8 cellular contexts compared by ENCODE assay signal in genomic region chr12:121839106-121839992, GRCh38. TPM values are rescaled to one million over a fixed set of nuclear protein-coding genes. Genes with fewer than 3 reads are reported as not detected.
DNase-seq lines count a peak whose midpoint lies in the region; FAIRE-seq and TF ChIP-seq lines count a peak whose summit lies in the region.

No MANE protein-coding gene starts in this region.

- H3K4me1 ChIP-seq in Loucy (ENCODE audit: insufficient read depth, low read length, poor library complexity, severe bottlenecking): no peaks in the 10 kb centered on the region
- peaks cover 0 to 2% of the 10 kb centered on the region in 2 donors for H3K4me1 ChIP-seq in neuronal stem cell (ENCODE audit: control insufficient read depth in 2 of 2, insufficient read depth in 1 of 2, low read depth in 1 of 2, low read length in 2 of 2)
- peaks cover 0 to 14% (median 13%) of the 10 kb centered on the region in 5 donors for H3K4me1 ChIP-seq in subcutaneous abdominal adipose tissue (ENCODE audit: control insufficient read depth in 5 of 5, insufficient read depth in 5 of 5, low read length in 5 of 5)

- no peaks in the 10 kb centered on the region for H3F3A ChIP-seq in Loucy (ENCODE audit: low read depth)

- no peaks in the 10 kb centered on the region for H3K27me3 ChIP-seq in Loucy (ENCODE audit: insufficient read depth, low read length, poor library complexity, severe bottlenecking)
- H3K27me3 ChIP-seq in neuronal stem cell (ENCODE audit: control insufficient read depth in 3 of 3, insufficient read depth in 3 of 3, low read depth in 1 of 3, low read length in 3 of 3): no peaks in the 10 kb centered on the region
- no peaks in the 10 kb centered on the region for H3K27me3 ChIP-seq in subcutaneous abdominal adipose tissue (ENCODE audit: control insufficient read depth in 5 of 5, insufficient read depth in 4 of 5, low read length in 5 of 5)

- no peaks in the 10 kb centered on the region for H3K9me2 ChIP-seq in Loucy (replicated peaks; ENCODE audit: low read depth, low read length)

- H4K91ac ChIP-seq in neuronal stem cell (ENCODE audit: low read depth, low read length, poor library complexity): no peak overlapping the region

- H3K27ac ChIP-seq in neuronal stem cell (replicated peaks; ENCODE audit: low read length) (peak overlapping the region; percentile 37), subcutaneous abdominal adipose tissue (ENCODE audit: low read depth, low read length) (no peak overlapping the region)

- peak overlapping the region; percentile 83 for H3K4me2 ChIP-seq in Loucy (ENCODE audit: low read depth, low read length, poor library complexity, severe bottlenecking)
- H3K4me2 ChIP-seq in neuronal stem cell (ENCODE audit: insufficient read depth, low read length, poor library complexity, severe bottlenecking): peak overlapping the region; percentile 99

- FAIRE-seq in H54 (lab: Jason Lieb, UNC): peak; percentile 93

- H2BK5ac ChIP-seq in neuronal stem cell (ENCODE audit: low read length): peak overlapping the region; percentile 5

- H2BK120ac ChIP-seq in neuronal stem cell (ENCODE audit: low read depth, low read length): no peak overlapping the region

- no CpG with 5 or more reads among the region's 53 CpGs for WGBS in neuronal stem cell (ENCODE audit: extremely low coverage in 2 of 2, insufficient read length in 2 of 2, insufficient replicate concordance in 1 of 2), 2 donors

- peak; percentile 41 for TF ChIP-seq POLR2A in H54 (IDR thresholded peaks at IDR 0.05; ENCODE audit: low read depth, low read length)

- DNase-seq in ELR (ENCODE audit: low read depth): peak; percentile 98
- DNase-seq in H54 (ENCODE audit: insufficient read length, low spot score): peak; percentile 95
- peak; percentile 93 for DNase-seq in SHP77 treated with DMSO at 0.1 percent for 48 hours (lab: John Stamatoyannopoulos, UW)
- peak; percentile 99 for DNase-seq in activated gamma-delta T cell treated with anti-CD3 and anti-CD28 coated beads, Interleukin-2, amount 50 U/mL, for 16 hours (ENCODE audit: low read depth)
- peak; percentile 93 for DNase-seq in foreskin melanocyte
- DNase-seq in neuronal stem cell (ENCODE audit: low spot score): peak; percentile 97

- peak overlapping the region; percentile 79 for H2BK15ac ChIP-seq in neuronal stem cell (ENCODE audit: low read length)

- H3K4ac ChIP-seq in neuronal stem cell (ENCODE audit: low read length): peak overlapping the region; percentile 26

- H4K8ac ChIP-seq in neuronal stem cell (ENCODE audit: low read depth, low read length): peak overlapping the region; percentile 87

- no peaks in the 10 kb centered on the region for H4K20me1 ChIP-seq in Loucy (ENCODE audit: insufficient read depth, low read length, poor library complexity, severe bottlenecking)

- no peaks in the 10 kb centered on the region for H3K9me3 ChIP-seq in Loucy (ENCODE audit: insufficient read depth, low read depth, low read length)
- H3K9me3 ChIP-seq in neuronal stem cell (replicated peaks in 1 of 2; ENCODE audit: control insufficient read depth in 2 of 2, insufficient read depth in 1 of 2, low read depth in 1 of 2, low read length in 2 of 2): peaks cover 0 to 1% of the 10 kb centered on the region in 2 donors
- H3K9me3 ChIP-seq in subcutaneous abdominal adipose tissue (ENCODE audit: control insufficient read depth in 5 of 5, low read length in 5 of 5): no peaks in the 10 kb centered on the region

- peak overlapping the region; percentile 91 for H3K23ac ChIP-seq in neuronal stem cell (ENCODE audit: low read depth, low read length, poor library complexity)

- H3K4me3 ChIP-seq in Loucy (ENCODE audit: low read length, poor library complexity, severe bottlenecking) (peak overlapping the region; percentile 87), neuronal stem cell (ENCODE audit: low read length in 2 of 2) (peak overlapping the region; percentile 62 to 90), subcutaneous abdominal adipose tissue (ENCODE audit: low read depth in 1 of 5, low read length in 5 of 5) (peak overlapping the region; percentile 86 to 94 (median 87))

- H3K79me2 ChIP-seq in Loucy (ENCODE audit: insufficient read depth, low read length): no peaks in the 10 kb centered on the region

- H3K9ac ChIP-seq in Loucy (ENCODE audit: low read depth, low read length, poor library complexity, severe bottlenecking): peak overlapping the region; percentile 82
- peak overlapping the region; percentile 96 for H3K9ac ChIP-seq in neuronal stem cell (ENCODE audit: low read depth, low read length, poor library complexity)
- H3K9ac ChIP-seq in subcutaneous abdominal adipose tissue (ENCODE audit: low read length in 5 of 5): peak overlapping the region in 4 of 5 donors; percentile 68 to 82 (median 78)

- peak overlapping the region; percentile 84 for H3K14ac ChIP-seq in neuronal stem cell (ENCODE audit: low read length)

- H3K36me3 ChIP-seq in Loucy (ENCODE audit: insufficient read depth, low read length) (no peaks in the 10 kb centered on the region), neuronal stem cell (replicated peaks in 1 of 2; ENCODE audit: control insufficient read depth in 2 of 2, insufficient read depth in 2 of 2, low read length in 2 of 2) (no peaks in the 10 kb centered on the region), subcutaneous abdominal adipose tissue (ENCODE audit: control insufficient read depth in 5 of 5, insufficient read depth in 5 of 5, low read length in 5 of 5) (no peaks in the 10 kb centered on the region)

- H3K18ac ChIP-seq in neuronal stem cell (ENCODE audit: low read length): peak overlapping the region; percentile 98

- TF ChIP-seq CTCF in Loucy (conservative IDR thresholded peaks at IDR 0.05; ENCODE audit: low read length): peak; percentile 23; the same call in 1 of the 2 replicates

- H2AFZ ChIP-seq in Loucy (ENCODE audit: low read length): peak overlapping the region; percentile 97
- peak overlapping the region; percentile 93 for H2AFZ ChIP-seq in neuronal stem cell (ENCODE audit: low read length)

- peak overlapping the region; percentile 24 for H2BK12ac ChIP-seq in neuronal stem cell (ENCODE audit: low read length)

- H2AK5ac ChIP-seq in neuronal stem cell (ENCODE audit: low read depth, low read length): peak overlapping the region; percentile 88

- H3K79me1 ChIP-seq in neuronal stem cell (ENCODE audit: low read depth, low read length): no peaks in the 10 kb centered on the region

RNA-seq across cellular contexts. Expression of gene HPD, which starts 19.3 kb away (rescaled TPM):
- 0.13 TPM for polyA plus RNA-seq in neuronal stem cell (2013, experiment 1 of 2)
- polyA plus RNA-seq in neuronal stem cell (2013, experiment 2 of 2): 0.18 TPM

RNA-seq across cellular contexts. Expression of gene SETD1B, which starts 35.5 kb away (rescaled TPM):
- polyA plus RNA-seq in neuronal stem cell (2013, experiment 1 of 2): 6.1 TPM
- polyA plus RNA-seq in neuronal stem cell (2013, experiment 2 of 2): 6.2 TPM

RNA-seq across cellular contexts. Expression of gene RHOF, which starts 45.9 kb away (rescaled TPM):
- 16.5 TPM for polyA plus RNA-seq in neuronal stem cell (2013, experiment 1 of 2)
- polyA plus RNA-seq in neuronal stem cell (2013, experiment 2 of 2): 15.5 TPM

RNA-seq across cellular contexts. Expression of gene PSMD9, which starts 49.2 kb away (rescaled TPM):
- 28.5 TPM for polyA plus RNA-seq in neuronal stem cell (2013, experiment 1 of 2)
- polyA plus RNA-seq in neuronal stem cell (2013, experiment 2 of 2): 27.3 TPM
